In the genomic region with DNA sequence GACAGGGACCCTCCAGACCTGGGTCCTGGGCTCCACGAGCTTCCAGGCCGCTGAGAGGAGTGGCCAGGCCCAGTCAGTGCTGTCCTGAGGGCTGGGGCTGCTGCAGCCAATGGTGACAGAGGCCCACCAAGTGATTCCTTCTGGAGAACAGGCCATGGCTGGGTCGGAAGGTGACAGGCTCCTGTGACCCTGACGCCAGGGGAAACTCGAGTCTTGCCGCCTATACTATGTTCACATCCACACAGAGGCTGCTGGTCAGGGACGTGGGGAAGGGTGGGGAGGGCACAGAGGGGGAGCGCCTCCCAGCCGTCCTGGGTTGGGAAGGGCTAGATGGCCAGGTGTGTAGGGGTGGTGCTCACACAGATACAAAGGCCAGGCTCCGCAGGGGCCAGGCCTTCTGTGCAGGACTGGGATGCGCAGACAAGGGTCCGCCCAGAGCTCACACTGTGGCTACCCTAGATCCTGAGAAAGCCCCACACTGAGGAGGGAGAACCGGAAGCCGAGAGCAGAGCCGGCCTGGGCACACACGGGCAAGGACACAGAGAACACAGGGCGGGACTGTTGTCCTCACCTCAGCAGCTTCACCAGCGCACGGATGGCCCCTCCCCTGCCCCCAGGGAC, we compare ENCODE assay signal across 1 cellular context.
TF ChIP-seq lines count a peak whose summit lies in the region.

No MANE protein-coding gene starts in this region.

TF ChIP-seq in H1, 55 proteins besides CTCF, POLR2A, EP300 and RAD21:
- TF ChIP-seq POU5F1 (IDR thresholded peaks at IDR 0.05; ENCODE audit: low read depth, low read length): no peak
